10 cellular contexts compared by ENCODE assay signal in the genomic region with DNA sequence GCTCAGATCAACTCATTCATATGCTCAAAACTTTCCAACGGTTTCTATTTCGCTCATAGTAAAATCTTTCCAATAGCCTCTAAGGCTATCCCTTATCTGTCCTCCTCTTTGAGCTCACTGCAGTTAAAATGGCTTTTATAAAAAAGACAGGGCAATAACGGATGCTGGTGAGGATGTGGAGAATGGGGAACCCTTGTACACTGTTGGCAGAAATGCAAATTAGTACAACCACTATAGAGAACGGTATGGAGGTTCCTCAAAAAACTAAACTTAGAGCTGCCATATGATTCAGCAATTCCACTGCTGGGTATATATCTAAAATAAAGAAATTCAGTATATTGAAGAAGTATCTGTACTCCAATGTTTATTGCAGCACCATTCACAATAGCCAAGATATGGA.
"Had no signal": no experiment of that assay in that cellular context is flagged by ENCODE, and none has a peak within 500 bp of the region (broad histone marks: within the 10 kb centered on the region; RNA-seq: fewer than 3 reads in every experiment).

No MANE protein-coding gene starts in this region.

- ATAC-seq: activated naive CD4-positive, alpha-beta T cell treated with anti-CD3 and anti-CD28 coated beads, Interleukin-2, amount 50 U/mL, for 72 hours; heart right ventricle; left ventricle myocardium superior had no signal

- DNase-seq: activated CD4-positive, alpha-beta T cell treated with anti-CD3 and anti-CD28 coated beads, Interleukin-2, amount 50 U/mL, for 4 hours; activated gamma-delta T cell; effector memory CD4-positive, alpha-beta T cell; esophagus squamous epithelium; heart right ventricle; left ventricle myocardium superior; stimulated activated CD4-positive, alpha-beta T cell treated with anti-CD3 and anti-CD28 coated beads, Interleukin-12 subunit alpha, Interleukin-12 subunit beta, amount 100 ng/mL, for 4 hours; stimulated activated CD4-positive, alpha-beta T cell treated with anti-CD3 and anti-CD28 coated beads, Interleukin-1b, Interleukin-23, amount 100 ng/mL, for 48 hours; trophoblast cell had no signal
